In genomic region chr16:30337964-30338357, GRCh38 we compare ENCODE assay signal across 11 cellular contexts. TPM values are rescaled to one million over a fixed set of nuclear protein-coding genes. Genes with fewer than 3 reads are reported as not detected.
"Had no signal": no experiment of that assay in that cellular context is flagged by ENCODE, and none has a peak within 500 bp of the region (broad histone marks: within the 10 kb centered on the region; RNA-seq: fewer than 3 reads in every experiment).

No MANE protein-coding gene starts in this region.

RNA-seq across cellular contexts. Expression of gene MYL11, which starts 36.6 kb away (rescaled TPM):
- total RNA-seq: ascending aorta; breast epithelium; cardiac muscle cell; dermis blood vessel endothelial cell; esophagus squamous epithelium; fibroblast of lung; fibroblast of villous mesenchyme; gastroesophageal sphincter; glomerular endothelial cell; T-helper 2 cell treated with Interferon-gamma antibody and Interleukin-4, amounts not matched to agents 100 ng/mL and 5 ng/mL, for 36 hours had no signal
- polyA plus RNA-seq: endothelial cell of umbilical vein had no signal

RNA-seq across cellular contexts. Expression of gene SEPTIN1, which starts 44.4 kb away (rescaled TPM):
- total RNA-seq: ascending aorta, dermis blood vessel endothelial cell had no signal
- polyA plus RNA-seq: fibroblast of lung had no signal
